Comparison of ENCODE assay signal across 10 cellular contexts in the genomic region with DNA sequence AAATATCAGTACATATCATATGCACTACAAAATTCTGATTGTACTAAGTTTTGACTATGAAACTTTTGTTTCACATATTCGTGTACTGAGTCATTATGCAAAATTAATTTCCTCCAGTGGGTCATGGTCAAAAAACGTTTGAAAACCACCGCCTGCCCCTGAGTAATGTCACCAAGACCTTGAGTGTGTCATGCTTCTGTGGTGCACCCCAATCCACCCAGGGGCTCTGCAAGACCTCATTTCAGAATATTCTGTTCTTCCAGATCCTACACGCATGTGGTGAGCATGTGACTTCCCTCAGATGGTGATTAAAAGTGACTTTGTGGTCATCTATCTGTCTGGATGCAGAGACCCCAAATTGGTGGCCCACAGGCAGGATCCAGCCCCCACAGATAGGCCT. TPM values are rescaled to one million over a fixed set of nuclear protein-coding genes. Genes with fewer than 3 reads are reported as not detected.
DNase-seq lines count a peak whose midpoint lies in the region; ATAC-seq and FAIRE-seq lines count a peak whose summit lies in the region.
"Had no signal": no experiment of that assay in that cellular context is flagged by ENCODE, and none has a peak within 500 bp of the region (broad histone marks: within the 10 kb centered on the region; RNA-seq: fewer than 3 reads in every experiment).

No MANE protein-coding gene starts in this region.

- H3K4me3 ChIP-seq in small intestine (ENCODE audit: low read depth in 1 of 2, low read length in 2 of 2) = no peak overlapping the region
- H3K4me3 ChIP-seq: SK-N-MC had no signal

- no peaks in the 10 kb centered on the region for H3K9me3 ChIP-seq in small intestine (ENCODE audit: control insufficient read depth, low read depth)

- H3K27ac ChIP-seq in small intestine (ENCODE audit: low read depth in 1 of 2, low read length in 1 of 2) = no peak overlapping the region
- H3K27ac ChIP-seq: SK-N-MC had no signal

- H3K27me3 ChIP-seq in small intestine (ENCODE audit: control insufficient read depth in 2 of 2, insufficient read depth in 2 of 2, low read length in 2 of 2) = no peaks in the 10 kb centered on the region

- no peak for FAIRE-seq in small intestine (lab: Jason Lieb, UNC)
- FAIRE-seq: H1 had no signal

- peaks cover 0 to 3% of the 10 kb centered on the region in 2 donors for H3K4me1 ChIP-seq in small intestine (ENCODE audit: control insufficient read depth in 2 of 2, insufficient read depth in 1 of 2, low read depth in 1 of 2, low read length in 1 of 2)

- 63 to 73% (median 65%) methylated on average over 4 of the region's 4 CpGs for whole genome bisulfite sequencing in small intestine, 3 donors

- H3K36me3 ChIP-seq in small intestine (ENCODE audit: control insufficient read depth in 2 of 2, insufficient read depth in 2 of 2, low read length in 2 of 2) = no peaks in the 10 kb centered on the region

- DNase-seq in SW480 (ENCODE audit: low spot score) (peak; percentile 63), renal cortical epithelial cell (ENCODE audit: low read depth) (peak; percentile 49), DMS53 (lab: John Stamatoyannopoulos, UW) (no peak), small intestine (no peak)

- ATAC-seq in GM18861 (IDR thresholded peaks at IDR 0.05; ENCODE audit: unreplicated experiment) = peak; percentile 90
- ATAC-seq in HG02759 (IDR thresholded peaks at IDR 0.05; ENCODE audit: unreplicated experiment) = peak; percentile 94
- ATAC-seq in HG03039 (IDR thresholded peaks at IDR 0.05; ENCODE audit: unreplicated experiment) = no peak
- ATAC-seq in HG02970 (IDR thresholded peaks at IDR 0.05; ENCODE audit: low FRiP score, unreplicated experiment) = no peak

RNA-seq across cellular contexts. Expression of a gene that starts 31.0 kb away (rescaled TPM):
- 17.5 and 33.9 TPM in 2 replicates for total RNA-seq in renal cortical epithelial cell
- 10 to 100 TPM in 1 of 3 donors, 1 to 10 TPM in 1, under 1 TPM in 1; 0.89 to 10.0 (median 6.5) TPM for polyA plus RNA-seq in small intestine

Comparison
In these comparisons a context has a peak if more than half of its experiments do, and no peak if none do; other contexts are left out.
1. ATAC-seq: peak in GM18861 (single experiment) and HG02759 (single experiment); none in HG03039 (single experiment) and HG02970 (single experiment).
2. DNase-seq: peak in SW480 (single experiment) and renal cortical epithelial cell (single experiment); none in DMS53 (single experiment) and small intestine (single experiment).